27 cellular contexts compared by ENCODE assay signal in the genomic region with DNA sequence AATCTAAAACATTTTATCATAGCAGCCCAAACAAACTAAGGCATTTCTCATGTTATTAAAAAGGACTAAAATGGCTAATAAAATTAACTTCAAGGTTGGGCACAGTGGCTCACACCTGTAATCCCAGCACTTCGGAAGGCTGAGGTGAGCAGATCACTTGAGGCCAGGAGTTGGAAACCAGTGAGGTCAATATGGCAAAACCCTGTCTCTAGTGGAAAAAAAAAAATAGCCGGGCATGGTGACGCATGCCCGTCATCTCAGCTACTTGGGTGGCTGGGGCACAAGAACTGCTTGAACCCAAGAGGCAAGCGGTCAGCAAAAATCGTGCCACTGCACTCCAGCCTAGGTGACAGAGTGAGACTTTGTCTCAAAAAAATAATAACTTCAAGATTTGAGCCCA.
"Had no signal": no experiment of that assay in that cellular context is flagged by ENCODE, and none has a peak within 500 bp of the region (broad histone marks: within the 10 kb centered on the region; RNA-seq: fewer than 3 reads in every experiment).

No MANE protein-coding gene starts in this region.

- H3K27ac Mint-ChIP-seq: dendritic cell treated with granulocyte-macrophage colony-stimulating factor and Interleukin-4, amounts not matched to agents 40 ng/mL and 50 ng/mL, for 4 days; effector memory CD8-positive, alpha-beta T cell; endodermal cell had no signal

- FAIRE-seq: colon, endometrium, endothelial cell of umbilical vein, frontal cortex had no signal

- H3K9me3 ChIP-seq: colonic mucosa, esophagus muscularis mucosa, esophagus squamous epithelium, gastrocnemius medialis, gastroesophageal sphincter, heart left ventricle, heart right ventricle had no signal

- H3K36me3 ChIP-seq: colonic mucosa, esophagus squamous epithelium had no signal

- ATAC-seq: effector memory CD8-positive, alpha-beta T cell; gastrocnemius medialis; gastroesophageal sphincter; heart left ventricle; heart right ventricle had no signal

- H3K27me3 Mint-ChIP-seq: dendritic cell treated with granulocyte-macrophage colony-stimulating factor and Interleukin-4, amounts not matched to agents 40 ng/mL and 50 ng/mL, for 4 days; effector memory CD8-positive, alpha-beta T cell had no signal

- DNase-seq: colonic mucosa; cortex of kidney; dermis blood vessel endothelial cell; dorsolateral prefrontal cortex; effector CD4-positive, alpha-beta T cell; effector CD8-positive, alpha-beta T cell; effector memory CD4-positive, alpha-beta T cell; effector memory CD8-positive, alpha-beta T cell; endodermal cell; erythroblast; esophagus squamous epithelium; foreskin fibroblast; foreskin melanocyte; gastrocnemius medialis; glutamatergic neuron; heart left ventricle; heart right ventricle had no signal

- H3K27ac ChIP-seq: colonic mucosa, coronary artery, dorsolateral prefrontal cortex, epithelial cell of prostate, esophagus muscularis mucosa, foreskin keratinocyte, gastrocnemius medialis, gastroesophageal sphincter, heart left ventricle, heart right ventricle had no signal

- H3K4me3 ChIP-seq: colonic mucosa, coronary artery, dorsolateral prefrontal cortex, esophagus muscularis mucosa, esophagus squamous epithelium, gastrocnemius medialis, gastroesophageal sphincter, heart left ventricle, heart right ventricle had no signal

- H3K27me3 ChIP-seq: colonic mucosa, dorsolateral prefrontal cortex, esophagus muscularis mucosa, esophagus squamous epithelium, foreskin keratinocyte, gastrocnemius medialis, gastroesophageal sphincter, heart left ventricle, heart right ventricle had no signal

- H3K9me3 Mint-ChIP-seq: dendritic cell treated with granulocyte-macrophage colony-stimulating factor and Interleukin-4, amounts not matched to agents 40 ng/mL and 50 ng/mL, for 4 days; effector memory CD8-positive, alpha-beta T cell; endodermal cell had no signal

- H3K4me1 ChIP-seq: colonic mucosa, esophagus muscularis mucosa, esophagus squamous epithelium, foreskin keratinocyte, gastrocnemius medialis, gastroesophageal sphincter, heart left ventricle, heart right ventricle had no signal

- H3K4me3 Mint-ChIP-seq: dendritic cell treated with granulocyte-macrophage colony-stimulating factor and Interleukin-4, amounts not matched to agents 40 ng/mL and 50 ng/mL, for 4 days; effector memory CD8-positive, alpha-beta T cell; endodermal cell had no signal
